Comparison of ENCODE assay signal across 11 cellular contexts in genomic region chr21:34965200-34966174, GRCh38.
DNase-seq lines count a peak whose midpoint lies in the region; ATAC-seq and TF ChIP-seq lines count a peak whose summit lies in the region.
"Had no signal": no experiment of that assay in that cellular context is flagged by ENCODE, and none has a peak within 500 bp of the region (broad histone marks: within the 10 kb centered on the region; RNA-seq: fewer than 3 reads in every experiment).

No MANE protein-coding gene starts in this region.

- peaks cover 97% of the 10 kb centered on the region for H3K79me2 ChIP-seq in DND-41 (ENCODE audit: insufficient read depth, low read length)

- peaks cover 76% of the 10 kb centered on the region for H4K20me1 ChIP-seq in DND-41 (ENCODE audit: insufficient read depth, low read length)

- peaks cover 83% of the 10 kb centered on the region for H3K36me3 ChIP-seq in DND-41 (ENCODE audit: insufficient read depth, low read length)
- H3K36me3 ChIP-seq: suprapubic skin had no signal

- H3K9me3 Mint-ChIP-seq in naive B cell: no peaks in the 10 kb centered on the region

- peak overlapping the region in 7 of 8 donors; percentile 38 to 68 (median 63) for H3K4me3 Mint-ChIP-seq in naive B cell

- H3K9me3 ChIP-seq in DND-41 (ENCODE audit: insufficient read depth, low read length, severe bottlenecking): no peaks in the 10 kb centered on the region
- H3K9me3 ChIP-seq: suprapubic skin had no signal

- H3K27ac ChIP-seq in DND-41 (ENCODE audit: low read length): peak overlapping the region; percentile 63
- H3K27ac ChIP-seq: suprapubic skin had no signal

- no peaks in the 10 kb centered on the region for H3K27me3 Mint-ChIP-seq in naive B cell

- peaks cover 34% of the 10 kb centered on the region for H3K4me1 ChIP-seq in DND-41 (ENCODE audit: insufficient read depth, low read length)

- no peak overlapping the region for H3K9ac ChIP-seq in DND-41 (ENCODE audit: low read depth, low read length)

- H3K4me2 ChIP-seq in DND-41 (ENCODE audit: insufficient read depth, low read length): no peak overlapping the region

- H3K4me1 Mint-ChIP-seq in naive B cell: peaks cover 45 to 53% (median 49%) of the 10 kb centered on the region in 3 donors

- H3K4me3 ChIP-seq in DND-41 (ENCODE audit: low read depth in 1 of 2, low read length in 2 of 2): no peak overlapping the region
- H3K4me3 ChIP-seq: suprapubic skin had no signal

- ATAC-seq in DND-41 (ENCODE audit: insufficient read depth, low read depth) (no peak), naive B cell (ENCODE audit: low read depth in 2 of 2) (no peak), HG03139 (IDR thresholded peaks at IDR 0.05; ENCODE audit: unreplicated experiment) (no peak), HG03442 (IDR thresholded peaks at IDR 0.05; ENCODE audit: unreplicated experiment) (no peak)

- H3K27ac Mint-ChIP-seq in naive B cell: peak overlapping the region in 2 of 6 donors; percentile 1 to 49

- no peak overlapping the region for H2AFZ ChIP-seq in DND-41 (ENCODE audit: low read depth, low read length)

- DNase-seq in DND-41 (no peak), M059J (ENCODE audit: low read depth) (peak; percentile 92), astrocyte of the hippocampus (ENCODE audit: low read depth, low spot score) (peak; percentile 45), naive B cell (no peak), D341Med (ENCODE audit: low spot score) (no peak)
- DNase-seq: dermis blood vessel endothelial cell; SHP77 treated with DMSO at 0.1 percent for 48 hours; stimulated activated CD4-positive, alpha-beta T cell treated with anti-CD3 and anti-CD28 coated beads, Interleukin-1b, Interleukin-23, amount 100 ng/mL, for 48 hours had no signal

- no peaks in the 10 kb centered on the region for H3K27me3 ChIP-seq in DND-41 (ENCODE audit: insufficient read depth, low read length, poor library complexity)
- H3K27me3 ChIP-seq: suprapubic skin had no signal

- H3K36me3 Mint-ChIP-seq in naive B cell: peaks cover 0 to 28% of the 10 kb centered on the region in 2 donors

- no peak for TF ChIP-seq CTCF in DND-41 (IDR thresholded peaks at IDR 0.05; ENCODE audit: borderline replicate concordance, extremely low read depth, low read length, poor library complexity, severe bottlenecking)

Comparison
In these comparisons a context has a peak if more than half of its experiments do, and no peak if none do; other contexts are left out.
1. DNase-seq: peak in M059J (single experiment) and astrocyte of the hippocampus (single experiment); none in DND-41 (single experiment), naive B cell (single experiment) and D341Med (single experiment).